In the genomic region with DNA sequence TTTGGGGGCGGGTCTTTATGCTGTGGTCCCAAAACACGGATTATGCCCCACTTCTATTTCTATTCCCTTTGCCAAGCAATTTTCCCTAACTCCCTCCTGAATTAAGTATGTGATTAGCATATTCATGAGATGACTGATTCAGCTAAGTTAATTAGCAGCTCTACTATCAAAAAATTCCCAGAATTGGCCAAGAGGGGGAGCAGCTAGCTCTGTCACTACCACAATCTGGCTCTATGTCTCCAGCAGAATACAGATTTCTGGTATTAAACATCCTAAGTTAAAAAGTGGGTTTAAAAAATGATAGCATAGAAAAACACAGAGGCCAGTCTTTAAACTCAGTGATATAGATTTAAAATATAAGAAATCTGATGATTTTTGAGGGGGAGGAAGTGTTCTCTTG, we compare ENCODE assay signal across 8 cellular contexts.
DNase-seq lines count a peak whose midpoint lies in the region; ATAC-seq and TF ChIP-seq lines count a peak whose summit lies in the region.

No MANE protein-coding gene starts in this region.

- H3K27me3 ChIP-seq in breast epithelium, result peaks cover 0 to 42% of the 10 kb centered on the region in 2 donors

- CTCF ChIA-PET in activated CD8-positive, alpha-beta memory T cell treated with anti-CD3 and anti-CD28 coated beads, Interleukin-2, amount 10 ng/mL, durations not matched to agents 7 days and 5 days (lab: Charles Lee), result interaction anchor here (0.9 kb wide), 1 partner anchor 335 kb away, joined by 3 read pairs; no protein-coding TSS in a partner anchor

- H3K36me3 Mint-ChIP-seq in activated CD8-positive, alpha-beta memory T cell treated with anti-CD3 and anti-CD28 coated beads, Interleukin-2, amount 10 ng/mL, durations not matched to agents 7 days and 5 days, result no peaks in the 10 kb centered on the region

- H3K4me3 ChIP-seq in breast epithelium, result no peak overlapping the region

- no peak for TF ChIP-seq POLR2A in breast epithelium (IDR thresholded peaks at IDR 0.05)

- no peaks in the 10 kb centered on the region for H3K4me1 Mint-ChIP-seq in activated CD8-positive, alpha-beta memory T cell treated with anti-CD3 and anti-CD28 coated beads, Interleukin-2, amount 10 ng/mL, durations not matched to agents 7 days and 5 days

- intact Hi-C loops in breast epithelium (cut with DNase I; ENCODE audit: low total_unique reads), result no loop called here

- H3K36me3 ChIP-seq in breast epithelium, result no peaks in the 10 kb centered on the region

- H3K27ac Mint-ChIP-seq in activated CD8-positive, alpha-beta memory T cell treated with anti-CD3 and anti-CD28 coated beads, Interleukin-2, amount 10 ng/mL, durations not matched to agents 7 days and 5 days, result no peak overlapping the region

- H3K4me3 Mint-ChIP-seq in activated CD8-positive, alpha-beta memory T cell treated with anti-CD3 and anti-CD28 coated beads, Interleukin-2, amount 10 ng/mL, durations not matched to agents 7 days and 5 days, result no peak overlapping the region

- H3K27me3 Mint-ChIP-seq in activated CD8-positive, alpha-beta memory T cell treated with anti-CD3 and anti-CD28 coated beads, Interleukin-2, amount 10 ng/mL, durations not matched to agents 7 days and 5 days, result no peaks in the 10 kb centered on the region

- ATAC-seq in HG03457 (IDR thresholded peaks at IDR 0.05; ENCODE audit: unreplicated experiment), result no peak
- ATAC-seq in activated CD8-positive, alpha-beta memory T cell treated with anti-CD3 and anti-CD28 coated beads, Interleukin-2, amount 10 ng/mL, durations not matched to agents 7 days and 5 days, result no peak
- ATAC-seq in HG02840 (IDR thresholded peaks at IDR 0.05; ENCODE audit: low FRiP score, unreplicated experiment), result no peak

- H3K27ac ChIP-seq in breast epithelium, result no peak overlapping the region

- H3K9me3 ChIP-seq in breast epithelium, result no peaks in the 10 kb centered on the region

- H3K9me3 Mint-ChIP-seq in activated CD8-positive, alpha-beta memory T cell treated with anti-CD3 and anti-CD28 coated beads, Interleukin-2, amount 10 ng/mL, durations not matched to agents 7 days and 5 days (ENCODE audit: low read depth), result no peaks in the 10 kb centered on the region

- DNase-seq in activated CD4-positive, alpha-beta T cell treated with anti-CD3 and anti-CD28 coated beads for 48 hours, result peak; percentile 2
- no peak for DNase-seq in activated CD4-positive, alpha-beta T cell treated with anti-CD3 and anti-CD28 coated beads, Interleukin-2, amount 50 U/mL, for 1 hour
- DNase-seq in NCI-H1105 treated with DMSO at 0.1 percent for 48 hours (lab: John Stamatoyannopoulos, UW) (peak; percentile 25), breast epithelium (ENCODE audit: low spot score in 2 of 2) (no peak), midbrain (lab: John Stamatoyannopoulos, UW) (peak; percentile 40)
- DNase-seq in activated CD8-positive, alpha-beta memory T cell treated with anti-CD3 and anti-CD28 coated beads, Interleukin-2, amount 10 ng/mL, durations not matched to agents 7 days and 5 days, result no peak

- H3K4me1 ChIP-seq in breast epithelium, result no peaks in the 10 kb centered on the region

- peak in 2 of 3 donors; percentile 32 to 39 for TF ChIP-seq CTCF in breast epithelium (IDR thresholded peaks at IDR 0.05)

Comparison
In these comparisons a context has a peak if more than half of its experiments do, and no peak if none do; other contexts are left out.
1. DNase-seq: peak in activated CD4-positive, alpha-beta T cell treated with anti-CD3 and anti-CD28 coated beads for 48 hours (single experiment), NCI-H1105 treated with DMSO at 0.1 percent for 48 hours (single experiment) and midbrain (single experiment); none in activated CD4-positive, alpha-beta T cell treated with anti-CD3 and anti-CD28 coated beads, Interleukin-2, amount 50 U/mL, for 1 hour (single experiment), breast epithelium (0 of 2) and activated CD8-positive, alpha-beta memory T cell treated with anti-CD3 and anti-CD28 coated beads, Interleukin-2, amount 10 ng/mL, durations not matched to agents 7 days and 5 days (single experiment).